In genomic region chr3:127177226-127177625, GRCh38 we compare ENCODE assay signal across 15 cellular contexts. TPM values are rescaled to one million over a fixed set of nuclear protein-coding genes. Genes with fewer than 3 reads are reported as not detected.
DNase-seq lines count a peak whose midpoint lies in the region; ATAC-seq and TF ChIP-seq lines count a peak whose summit lies in the region.
"Had no signal": no experiment of that assay in that cellular context is flagged by ENCODE, and none has a peak within 500 bp of the region (broad histone marks: within the 10 kb centered on the region; RNA-seq: fewer than 3 reads in every experiment).

No MANE protein-coding gene starts in this region.

- no peak for TF ChIP-seq POLR2A in HCT116 (IDR thresholded peaks at IDR 0.05; ENCODE audit: borderline replicate concordance, extremely low read depth, insufficient read depth, insufficient read length)

- H3K27ac ChIP-seq in HCT116 (ENCODE audit: low read depth, low read length), result no peak overlapping the region
- no peak overlapping the region for H3K27ac ChIP-seq in ascending aorta
- H3K27ac ChIP-seq: upper lobe of left lung had no signal

- peaks cover 0 to 7% of the 10 kb centered on the region in 2 experiments; a peak in 1 of 4 replicates for H3K9me3 ChIP-seq in HCT116 (ENCODE audit: control insufficient read depth in 1 of 2, insufficient read depth in 1 of 2, low read depth in 1 of 2, low read length in 2 of 2)
- H3K9me3 ChIP-seq in ascending aorta, result no peaks in the 10 kb centered on the region
- H3K9me3 ChIP-seq: upper lobe of left lung had no signal

- no peak overlapping the region for H2AFZ ChIP-seq in HCT116 (ENCODE audit: low read depth, low read length, poor library complexity, severe bottlenecking)

- RAD21 ChIA-PET in HCT116 (lab: Charles Lee; ENCODE audit: low non-redundant PET in 1 of 2, low total read pairs in 2 of 2, uncharacterized antibody in 2 of 2, unreplicated experiment in 2 of 2), result no interaction called here

- BruUV-seq in HCT116 (replicated peaks; lab: Mats Ljungman, UMichigan), result no TSS peak

- H3K79me2 ChIP-seq in HCT116 (ENCODE audit: insufficient read depth, low read length), result no peaks in the 10 kb centered on the region

- no peaks in the 10 kb centered on the region for H3K9me2 ChIP-seq in HCT116 (ENCODE audit: insufficient read depth)

- in situ Hi-C loops in ACHN (cut with HindIII; ENCODE audit: low pct_ligation_motif_present, low pct_unique_long_range_greater_than_20kb, low sequenced_read_pairs), result no loop called here

- TF ChIP-seq CTCF in HCT116 (IDR thresholded peaks at IDR 0.05 in 2 of 3, conservative IDR thresholded peaks at IDR 0.05 in 1 of 3; ENCODE audit: borderline replicate concordance in 1 of 3, insufficient read depth in 1 of 3, low read depth in 2 of 3, low read length in 2 of 3), result peak; percentile 14 to 38 (median 19); a peak in 2 of 6 replicates
- TF ChIP-seq CTCF in ascending aorta (IDR thresholded peaks at IDR 0.05), result peak in 2 of 3 experiments; percentile 23 to 54

- POLR2A ChIA-PET in HCT116 (lab: Charles Lee), result no interaction called here

- peak; percentile 57 for TF ChIP-seq RAD21 in HCT116 (IDR thresholded peaks at IDR 0.05; ENCODE audit: low read depth)

- H3K4me1 ChIP-seq in HCT116 (ENCODE audit: control insufficient read depth in 1 of 2, insufficient read depth in 2 of 2, low read length in 2 of 2) (peaks cover 10 to 15% of the 10 kb centered on the region in 2 experiments), ascending aorta (no peaks in the 10 kb centered on the region)
- H3K4me1 ChIP-seq: upper lobe of left lung had no signal

- CTCF ChIA-PET in HCT116 (lab: Charles Lee), result interaction anchor here (0.7 kb wide), 1 partner anchor 112 kb away, joined by 4 read pairs; no protein-coding TSS in a partner anchor

- DNase-seq in ACHN, result peak; percentile 40
- no peak for DNase-seq in HCT116 (ENCODE audit: low read depth, low spot score)
- no peak for DNase-seq in ascending aorta (ENCODE audit: low spot score in 2 of 2)
- peak; percentile 18 for DNase-seq in kidney tubule cell (ENCODE audit: low spot score)
- DNase-seq in MV-4-11 (lab: John Stamatoyannopoulos, UW), result no peak
- DNase-seq: activated CD8-positive, alpha-beta T cell treated with anti-CD3 and anti-CD28 coated beads for 36 hours; C1 segment of cervical spinal cord; hippocampal formation; NK-92 treated with Interleukin-12 subunit alpha and Interleukin-12 subunit beta, amount 100 ng/mL, for 24 hours had no signal

- H3K27me3 ChIP-seq in HCT116 (ENCODE audit: insufficient read depth, low read length), result no peaks in the 10 kb centered on the region
- no peaks in the 10 kb centered on the region for H3K27me3 ChIP-seq in ascending aorta
- H3K27me3 ChIP-seq: upper lobe of left lung had no signal

- intact Hi-C loops in HCT116 (cut with micrococcal nuclease) (loop anchor here (2.0 kb wide), 1 partner anchor 424 kb away; no protein-coding TSS in a partner anchor), ascending aorta (cut with DNase I) (loop anchor here (2.0 to 5.0 kb wide), 3 partner anchors 195 to 498 kb away; partner anchors contain the start of gene PLXNA1)

- peak; percentile 41; the same call in 1 of the 2 replicates for ATAC-seq in HCT116
- no peak for ATAC-seq in GM18502 (IDR thresholded peaks at IDR 0.05; ENCODE audit: poor library complexity, unreplicated experiment)
- no peak for ATAC-seq in GM21381 (IDR thresholded peaks at IDR 0.05; ENCODE audit: unreplicated experiment)
- no peak for ATAC-seq in HG02884 (IDR thresholded peaks at IDR 0.05; ENCODE audit: unreplicated experiment)
- ATAC-seq: activated CD8-positive, alpha-beta T cell treated with anti-CD3 and anti-CD28 coated beads for 36 hours had no signal

- H3K36me3 ChIP-seq in HCT116 (ENCODE audit: control insufficient read depth in 1 of 2, insufficient read depth in 2 of 2, low read length in 2 of 2) (no peaks in the 10 kb centered on the region), ascending aorta (no peaks in the 10 kb centered on the region)
- H3K36me3 ChIP-seq: upper lobe of left lung had no signal

- no peak overlapping the region for H3K4me2 ChIP-seq in HCT116 (ENCODE audit: low read length)

- no peaks in the 10 kb centered on the region for H4K20me1 ChIP-seq in HCT116 (ENCODE audit: insufficient read depth)

- no peak overlapping the region for H3K9ac ChIP-seq in HCT116 (ENCODE audit: low read length)

- H3K4me3 ChIP-seq in HCT116 (replicated peaks in 1 of 2; ENCODE audit: low read depth in 1 of 2, low read length in 2 of 2) (no peak overlapping the region), ascending aorta (no peak overlapping the region)
- H3K4me3 ChIP-seq: upper lobe of left lung had no signal

TF ChIP-seq in HCT116, 20 proteins besides CTCF, POLR2A, EP300 and RAD21:
- TF ChIP-seq CEBPB (IDR thresholded peaks at IDR 0.05; ENCODE audit: low read depth) (no peak), CBX3 (IDR thresholded peaks at IDR 0.05; ENCODE audit: low read depth) (no peak), ELF1 (IDR thresholded peaks at IDR 0.05; ENCODE audit: borderline replicate concordance, low read depth) (no peak), YY1 (IDR thresholded peaks at IDR 0.05; ENCODE audit: extremely low read depth, insufficient replicate concordance, low read depth, low read length) (no peak), SIN3A (IDR thresholded peaks at IDR 0.05; ENCODE audit: low read depth) (no peak)
TF ChIP-seq in HCT116: peak in this region for 0.

RNA-seq across cellular contexts. Expression of gene PRR23E, which starts 15.7 kb away (rescaled TPM):
- not detected for total RNA-seq in HCT116 (2021; ENCODE audit: unreplicated experiment)
- not detected in 2 replicates for polyA plus RNA-seq in HCT116 (2012)
- total RNA-seq in ascending aorta, result not detected
- total RNA-seq: activated CD8-positive, alpha-beta T cell treated with anti-CD3 and anti-CD28 coated beads for 36 hours; mesothelial cell of epicardium; T-helper 1 cell treated with Interleukin-12 subunit alpha and Interleukin-12 subunit beta and Interleukin-4 antibody, amounts not matched to agents 30 ng/mL and 1 ng/mL, for 36 hours; upper lobe of left lung had no signal

Comparison
In these comparisons a context has a peak if more than half of its experiments do, and no peak if none do; other contexts are left out.
1. DNase-seq: peak in ACHN (single experiment) and kidney tubule cell (single experiment); none in HCT116 (single experiment), ascending aorta (0 of 2) and MV-4-11 (single experiment).